ENCODE assay signal across 1 cellular context in genomic region chr10:113718974-113719822, GRCh38.
TF ChIP-seq lines count a peak whose summit lies in the region.

No MANE protein-coding gene starts in this region.

TF ChIP-seq in K562, 482 proteins besides CTCF, POLR2A, EP300 and RAD21 (continues in another document):
- TF ChIP-seq NFE2 (IDR thresholded peaks at IDR 0.05; ENCODE audit: low read depth), result 0 out of 2 replicates have a peak, but pooled peaks have one; percentile 9
- TF ChIP-seq ETV5 (CRISPR knock-in tag; IDR thresholded peaks at IDR 0.05; ENCODE audit: low read depth), result 0 out of 2 replicates have a peak, but pooled peaks have one; percentile 23
- peak; percentile 66 for TF ChIP-seq ELF1 (tag; IDR thresholded peaks at IDR 0.05)
- TF ChIP-seq BHLHE40 (IDR thresholded peaks at IDR 0.05; ENCODE audit: low read length), result 0 out of 2 replicates have a peak, but pooled peaks have one; percentile 27
- TF ChIP-seq, protein P1, sequence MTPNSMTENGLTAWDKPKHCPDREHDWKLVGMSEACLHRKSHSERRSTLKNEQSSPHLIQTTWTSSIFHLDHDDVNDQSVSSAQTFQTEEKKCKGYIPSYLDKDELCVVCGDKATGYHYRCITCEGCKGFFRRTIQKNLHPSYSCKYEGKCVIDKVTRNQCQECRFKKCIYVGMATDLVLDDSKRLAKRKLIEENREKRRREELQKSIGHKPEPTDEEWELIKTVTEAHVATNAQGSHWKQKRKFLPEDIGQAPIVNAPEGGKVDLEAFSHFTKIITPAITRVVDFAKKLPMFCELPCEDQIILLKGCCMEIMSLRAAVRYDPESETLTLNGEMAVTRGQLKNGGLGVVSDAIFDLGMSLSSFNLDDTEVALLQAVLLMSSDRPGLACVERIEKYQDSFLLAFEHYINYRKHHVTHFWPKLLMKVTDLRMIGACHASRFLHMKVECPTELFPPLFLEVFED (CRISPR knock-in tag; conservative IDR thresholded peaks at IDR 0.05), result no peak
- TF ChIP-seq RFX1 (IDR thresholded peaks at IDR 0.05), result peak; percentile 71
- TF ChIP-seq, protein P2, sequence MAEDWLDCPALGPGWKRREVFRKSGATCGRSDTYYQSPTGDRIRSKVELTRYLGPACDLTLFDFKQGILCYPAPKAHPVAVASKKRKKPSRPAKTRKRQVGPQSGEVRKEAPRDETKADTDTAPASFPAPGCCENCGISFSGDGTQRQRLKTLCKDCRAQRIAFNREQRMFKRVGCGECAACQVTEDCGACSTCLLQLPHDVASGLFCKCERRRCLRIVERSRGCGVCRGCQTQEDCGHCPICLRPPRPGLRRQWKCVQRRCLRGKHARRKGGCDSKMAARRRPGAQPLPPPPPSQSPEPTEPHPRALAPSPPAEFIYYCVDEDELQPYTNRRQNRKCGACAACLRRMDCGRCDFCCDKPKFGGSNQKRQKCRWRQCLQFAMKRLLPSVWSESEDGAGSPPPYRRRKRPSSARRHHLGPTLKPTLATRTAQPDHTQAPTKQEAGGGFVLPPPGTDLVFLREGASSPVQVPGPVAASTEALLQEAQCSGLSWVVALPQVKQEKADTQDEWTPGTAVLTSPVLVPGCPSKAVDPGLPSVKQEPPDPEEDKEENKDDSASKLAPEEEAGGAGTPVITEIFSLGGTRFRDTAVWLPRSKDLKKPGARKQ (CRISPR knock-in tag; IDR thresholded peaks at IDR 0.05), result no peak
- no peak for TF ChIP-seq SAFB (IDR thresholded peaks at IDR 0.05; ENCODE audit: borderline replicate concordance, low read depth, low read length)
- no peak for TF ChIP-seq U2AF2 (optimal IDR thresholded peaks at IDR 0.05; ENCODE audit: low read depth, low read length)
- 0 out of 2 replicates have a peak, but pooled peaks have one; percentile 16 for TF ChIP-seq PATZ1 (CRISPR knock-in tag; IDR thresholded peaks at IDR 0.05; ENCODE audit: borderline replicate concordance)
- no peak for TF ChIP-seq ZNF224 (CRISPR knock-in tag; IDR thresholded peaks at IDR 0.05)
- peak; percentile 52; the same call in 1 of the 2 replicates for TF ChIP-seq ATF7 (IDR thresholded peaks at IDR 0.05)
- TF ChIP-seq L3MBTL2 (IDR thresholded peaks at IDR 0.05), result 0 out of 2 replicates have a peak, but pooled peaks have one; percentile 32
- TF ChIP-seq SUPT5H (IDR thresholded peaks at IDR 0.05), result 0 out of 2 replicates have a peak, but pooled peaks have one; percentile 46
- TF ChIP-seq, protein P3, sequence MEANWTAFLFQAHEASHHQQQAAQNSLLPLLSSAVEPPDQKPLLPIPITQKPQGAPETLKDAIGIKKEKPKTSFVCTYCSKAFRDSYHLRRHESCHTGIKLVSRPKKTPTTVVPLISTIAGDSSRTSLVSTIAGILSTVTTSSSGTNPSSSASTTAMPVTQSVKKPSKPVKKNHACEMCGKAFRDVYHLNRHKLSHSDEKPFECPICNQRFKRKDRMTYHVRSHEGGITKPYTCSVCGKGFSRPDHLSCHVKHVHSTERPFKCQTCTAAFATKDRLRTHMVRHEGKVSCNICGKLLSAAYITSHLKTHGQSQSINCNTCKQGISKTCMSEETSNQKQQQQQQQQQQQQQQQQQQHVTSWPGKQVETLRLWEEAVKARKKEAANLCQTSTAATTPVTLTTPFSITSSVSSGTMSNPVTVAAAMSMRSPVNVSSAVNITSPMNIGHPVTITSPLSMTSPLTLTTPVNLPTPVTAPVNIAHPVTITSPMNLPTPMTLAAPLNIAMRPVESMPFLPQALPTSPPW (CRISPR knock-in tag; IDR thresholded peaks at IDR 0.05), result peak; percentile 62; the same call in 1 of the 2 replicates
- peak; percentile 44 for TF ChIP-seq POLR2B (IDR thresholded peaks at IDR 0.05; ENCODE audit: low read depth, partially characterized antibody)
- peak; percentile 87 for TF ChIP-seq GABPA (tag; conservative IDR thresholded peaks at IDR 0.05; ENCODE audit: low read depth)
- no peak for TF ChIP-seq NR2C2 (CRISPR knock-in tag; IDR thresholded peaks at IDR 0.05)
- TF ChIP-seq NR2C2 (tag; IDR thresholded peaks at IDR 0.05), result peak; percentile 65; the same call in 1 of the 2 replicates
- no peak for TF ChIP-seq ZNF551 (CRISPR knock-in tag; IDR thresholded peaks at IDR 0.05)
- peak; percentile 20; the same call in 1 of the 2 replicates for TF ChIP-seq MGA (IDR thresholded peaks at IDR 0.05)
- no peak for TF ChIP-seq ZNF3 (CRISPR knock-in tag; IDR thresholded peaks at IDR 0.05)
- TF ChIP-seq ESRRA (IDR thresholded peaks at IDR 0.05; ENCODE audit: borderline replicate concordance, low read depth), result peak; percentile 38; the same call in 1 of the 2 replicates
- no peak for TF ChIP-seq HNRNPL (IDR thresholded peaks at IDR 0.05; ENCODE audit: low read depth, low read length)
- no peak for TF ChIP-seq TEAD4 (IDR thresholded peaks at IDR 0.05; ENCODE audit: low read length)
- TF ChIP-seq TEAD4 (CRISPR knock-in tag; IDR thresholded peaks at IDR 0.05; ENCODE audit: borderline replicate concordance), result no peak
- peak; percentile 93 for TF ChIP-seq E4F1 (CRISPR knock-in tag; IDR thresholded peaks at IDR 0.05; ENCODE audit: borderline replicate concordance)
- TF ChIP-seq, protein P4, sequence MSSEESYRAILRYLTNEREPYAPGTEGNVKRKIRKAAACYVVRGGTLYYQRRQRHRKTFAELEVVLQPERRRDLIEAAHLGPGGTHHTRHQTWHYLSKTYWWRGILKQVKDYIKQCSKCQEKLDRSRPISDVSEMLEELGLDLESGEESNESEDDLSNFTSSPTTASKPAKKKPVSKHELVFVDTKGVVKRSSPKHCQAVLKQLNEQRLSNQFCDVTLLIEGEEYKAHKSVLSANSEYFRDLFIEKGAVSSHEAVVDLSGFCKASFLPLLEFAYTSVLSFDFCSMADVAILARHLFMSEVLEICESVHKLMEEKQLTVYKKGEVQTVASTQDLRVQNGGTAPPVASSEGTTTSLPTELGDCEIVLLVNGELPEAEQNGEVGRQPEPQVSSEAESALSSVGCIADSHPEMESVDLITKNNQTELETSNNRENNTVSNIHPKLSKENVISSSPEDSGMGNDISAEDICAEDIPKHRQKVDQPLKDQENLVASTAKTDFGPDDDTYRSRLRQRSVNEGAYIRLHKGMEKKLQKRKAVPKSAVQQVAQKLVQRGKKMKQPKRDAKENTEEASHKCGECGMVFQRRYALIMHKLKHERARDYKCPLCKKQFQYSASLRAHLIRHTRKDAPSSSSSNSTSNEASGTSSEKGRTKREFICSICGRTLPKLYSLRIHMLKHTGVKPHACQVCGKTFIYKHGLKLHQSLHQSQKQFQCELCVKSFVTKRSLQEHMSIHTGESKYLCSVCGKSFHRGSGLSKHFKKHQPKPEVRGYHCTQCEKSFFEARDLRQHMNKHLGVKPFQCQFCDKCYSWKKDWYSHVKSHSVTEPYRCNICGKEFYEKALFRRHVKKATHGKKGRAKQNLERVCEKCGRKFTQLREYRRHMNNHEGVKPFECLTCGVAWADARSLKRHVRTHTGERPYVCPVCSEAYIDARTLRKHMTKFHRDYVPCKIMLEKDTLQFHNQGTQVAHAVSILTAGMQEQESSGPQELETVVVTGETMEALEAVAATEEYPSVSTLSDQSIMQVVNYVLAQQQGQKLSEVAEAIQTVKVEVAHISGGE (CRISPR knock-in tag; IDR thresholded peaks at IDR 0.05), result peak in 1 of 3 experiments; percentile 79; a peak in 2 of 6 replicates
- TF ChIP-seq ZKSCAN8 (CRISPR knock-in tag; IDR thresholded peaks at IDR 0.05), result no peak
